1 cellular context compared by ENCODE assay signal in the genomic region with DNA sequence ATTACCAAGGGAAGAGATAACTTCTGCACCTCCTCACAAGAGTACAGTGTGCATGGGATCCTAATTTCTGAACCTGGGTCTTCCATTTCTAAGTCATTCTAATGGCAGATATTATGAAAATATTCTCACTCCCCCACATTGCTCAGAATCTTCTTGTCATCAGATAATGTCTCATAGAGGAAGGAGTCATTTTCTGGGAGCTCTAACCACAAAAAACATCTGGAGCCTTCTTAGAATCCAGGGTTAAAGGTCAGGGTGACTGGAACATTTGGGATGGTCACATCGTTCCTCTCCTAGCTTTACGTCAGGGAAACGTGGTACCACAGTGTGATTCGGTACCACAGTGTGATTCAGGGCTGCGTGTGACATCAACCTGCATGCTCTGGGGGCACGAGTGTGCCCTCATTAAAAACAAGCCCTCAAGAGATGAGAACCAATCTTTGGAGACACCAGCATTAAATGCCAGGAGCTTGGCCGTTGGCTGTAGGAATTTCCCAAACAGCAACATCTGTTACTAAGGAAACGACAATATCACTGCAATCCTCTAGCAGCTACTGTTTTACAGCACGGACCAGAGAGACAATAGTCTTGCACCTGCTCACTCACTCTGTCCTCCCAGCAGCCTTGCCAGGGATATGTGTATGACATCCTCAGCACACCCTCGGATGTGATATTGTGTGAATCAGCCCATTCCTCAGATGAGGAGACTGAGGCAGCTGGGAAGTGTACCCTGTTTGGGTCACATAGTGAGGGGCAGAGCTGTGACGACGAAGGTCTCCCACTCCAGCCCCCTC.
TF ChIP-seq lines count a peak whose summit lies in the region.

No MANE protein-coding gene starts in this region.

TF ChIP-seq in GM23338, 12 proteins besides CTCF, POLR2A, EP300 and RAD21 (continued from another document):
- TF ChIP-seq, protein P1, sequence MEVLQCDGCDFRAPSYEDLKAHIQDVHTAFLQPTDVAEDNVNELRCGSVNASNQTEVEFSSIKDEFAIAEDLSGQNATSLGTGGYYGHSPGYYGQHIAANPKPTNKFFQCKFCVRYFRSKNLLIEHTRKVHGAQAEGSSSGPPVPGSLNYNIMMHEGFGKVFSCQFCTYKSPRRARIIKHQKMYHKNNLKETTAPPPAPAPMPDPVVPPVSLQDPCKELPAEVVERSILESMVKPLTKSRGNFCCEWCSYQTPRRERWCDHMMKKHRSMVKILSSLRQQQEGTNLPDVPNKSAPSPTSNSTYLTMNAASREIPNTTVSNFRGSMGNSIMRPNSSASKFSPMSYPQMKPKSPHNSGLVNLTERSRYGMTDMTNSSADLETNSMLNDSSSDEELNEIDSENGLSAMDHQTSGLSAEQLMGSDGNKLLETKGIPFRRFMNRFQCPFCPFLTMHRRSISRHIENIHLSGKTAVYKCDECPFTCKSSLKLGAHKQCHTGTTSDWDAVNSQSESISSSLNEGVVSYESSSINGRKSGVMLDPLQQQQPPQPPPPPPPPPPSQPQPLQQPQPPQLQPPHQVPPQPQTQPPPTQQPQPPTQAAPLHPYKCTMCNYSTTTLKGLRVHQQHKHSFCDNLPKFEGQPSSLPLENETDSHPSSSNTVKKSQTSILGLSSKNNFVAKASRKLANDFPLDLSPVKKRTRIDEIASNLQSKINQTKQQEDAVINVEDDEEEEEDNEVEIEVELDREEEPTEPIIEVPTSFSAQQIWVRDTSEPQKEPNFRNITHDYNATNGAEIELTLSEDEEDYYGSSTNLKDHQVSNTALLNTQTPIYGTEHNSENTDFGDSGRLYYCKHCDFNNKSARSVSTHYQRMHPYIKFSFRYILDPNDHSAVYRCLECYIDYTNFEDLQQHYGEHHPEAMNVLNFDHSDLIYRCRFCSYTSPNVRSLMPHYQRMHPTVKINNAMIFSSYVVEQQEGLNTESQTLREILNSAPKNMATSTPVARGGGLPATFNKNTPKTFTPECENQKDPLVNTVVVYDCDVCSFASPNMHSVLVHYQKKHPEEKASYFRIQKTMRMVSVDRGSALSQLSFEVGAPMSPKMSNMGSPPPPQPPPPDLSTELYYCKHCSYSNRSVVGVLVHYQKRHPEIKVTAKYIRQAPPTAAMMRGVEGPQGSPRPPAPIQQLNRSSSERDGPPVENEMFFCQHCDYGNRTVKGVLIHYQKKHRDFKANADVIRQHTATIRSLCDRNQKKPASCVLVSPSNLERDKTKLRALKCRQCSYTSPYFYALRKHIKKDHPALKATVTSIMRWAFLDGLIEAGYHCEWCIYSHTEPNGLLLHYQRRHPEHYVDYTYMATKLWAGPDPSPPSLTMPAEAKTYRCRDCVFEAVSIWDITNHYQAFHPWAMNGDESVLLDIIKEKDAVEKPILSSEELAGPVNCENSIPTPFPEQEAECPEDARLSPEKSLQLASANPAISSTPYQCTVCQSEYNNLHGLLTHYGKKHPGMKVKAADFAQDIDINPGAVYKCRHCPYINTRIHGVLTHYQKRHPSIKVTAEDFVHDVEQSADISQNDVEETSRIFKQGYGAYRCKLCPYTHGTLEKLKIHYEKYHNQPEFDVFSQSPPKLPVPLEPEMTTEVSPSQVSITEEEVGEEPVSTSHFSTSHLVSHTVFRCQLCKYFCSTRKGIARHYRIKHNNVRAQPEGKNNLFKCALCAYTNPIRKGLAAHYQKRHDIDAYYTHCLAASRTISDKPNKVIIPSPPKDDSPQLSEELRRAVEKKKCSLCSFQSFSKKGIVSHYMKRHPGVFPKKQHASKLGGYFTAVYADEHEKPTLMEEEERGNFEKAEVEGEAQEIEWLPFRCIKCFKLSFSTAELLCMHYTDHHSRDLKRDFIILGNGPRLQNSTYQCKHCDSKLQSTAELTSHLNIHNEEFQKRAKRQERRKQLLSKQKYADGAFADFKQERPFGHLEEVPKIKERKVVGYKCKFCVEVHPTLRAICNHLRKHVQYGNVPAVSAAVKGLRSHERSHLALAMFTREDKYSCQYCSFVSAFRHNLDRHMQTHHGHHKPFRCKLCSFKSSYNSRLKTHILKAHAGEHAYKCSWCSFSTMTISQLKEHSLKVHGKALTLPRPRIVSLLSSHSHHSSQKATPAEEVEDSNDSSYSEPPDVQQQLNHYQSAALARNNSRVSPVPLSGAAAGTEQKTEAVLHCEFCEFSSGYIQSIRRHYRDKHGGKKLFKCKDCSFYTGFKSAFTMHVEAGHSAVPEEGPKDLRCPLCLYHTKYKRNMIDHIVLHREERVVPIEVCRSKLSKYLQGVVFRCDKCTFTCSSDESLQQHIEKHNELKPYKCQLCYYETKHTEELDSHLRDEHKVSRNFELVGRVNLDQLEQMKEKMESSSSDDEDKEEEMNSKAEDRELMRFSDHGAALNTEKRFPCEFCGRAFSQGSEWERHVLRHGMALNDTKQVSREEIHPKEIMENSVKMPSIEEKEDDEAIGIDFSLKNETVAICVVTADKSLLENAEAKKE (CRISPR knock-in tag; IDR thresholded peaks at IDR 0.05) = no peak
- TF ChIP-seq EZH2phosphoT487 (IDR thresholded peaks at IDR 0.05; ENCODE audit: unreplicated experiment) = no peak
